ENCODE assay signal across 19 cellular contexts in the genomic region with DNA sequence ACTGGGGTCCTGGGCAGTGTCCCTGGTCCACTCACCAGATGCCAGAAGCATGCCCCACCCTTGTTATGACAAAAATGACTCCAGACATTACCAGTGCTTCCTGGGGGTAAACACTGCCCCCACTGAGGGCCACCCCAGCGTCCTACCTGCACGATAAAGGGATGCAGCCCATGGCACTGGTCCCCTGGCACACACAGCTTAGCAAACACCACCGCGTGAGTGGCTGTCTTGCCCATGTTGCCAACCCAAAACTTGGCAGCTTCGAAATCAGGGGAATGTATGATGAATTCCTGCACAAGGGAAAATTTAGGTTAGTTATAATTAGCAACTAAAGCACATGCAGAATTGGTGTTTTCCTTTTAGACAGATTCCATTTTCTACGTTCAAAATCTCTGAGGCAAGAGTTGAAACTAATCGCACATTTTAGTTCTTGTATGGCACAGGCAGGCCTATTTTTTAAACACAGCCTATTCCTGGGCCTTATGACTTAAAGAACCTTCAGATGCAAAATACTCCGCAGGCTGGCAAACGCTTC. TPM values are rescaled to one million over a fixed set of nuclear protein-coding genes. Genes with fewer than 3 reads are reported as not detected.
DNase-seq lines count a peak whose midpoint lies in the region; ATAC-seq and TF ChIP-seq lines count a peak whose summit lies in the region.
"Had no signal": no experiment of that assay in that cellular context is flagged by ENCODE, and none has a peak within 500 bp of the region (broad histone marks: within the 10 kb centered on the region; RNA-seq: fewer than 3 reads in every experiment).

No MANE protein-coding gene starts in this region.

- 68% methylated on average over 9 of the region's 9 CpGs for WGBS in right cardiac atrium
- no CpG with 5 or more reads among the region's 9 CpGs for WGBS in neuronal stem cell (ENCODE audit: extremely low coverage in 2 of 2, insufficient read length in 2 of 2, insufficient replicate concordance in 1 of 2), 2 donors

- H3K9ac ChIP-seq in neuronal stem cell (ENCODE audit: low read depth, low read length, poor library complexity) = peak overlapping the region; percentile 3
- H3K9ac ChIP-seq: KMS-11, neural progenitor cell had no signal

- no peak overlapping the region for H2BK5ac ChIP-seq in neuronal stem cell (ENCODE audit: low read length)

- ATAC-seq in right cardiac atrium (no peak), HG02610 (IDR thresholded peaks at IDR 0.05; ENCODE audit: unreplicated experiment) (no peak), HG02973 (IDR thresholded peaks at IDR 0.05; ENCODE audit: unreplicated experiment) (no peak)

- peaks cover 7% of the 10 kb centered on the region for H3K79me1 ChIP-seq in neuronal stem cell (ENCODE audit: low read depth, low read length)

- no peaks in the 10 kb centered on the region for H3K27me3 Mint-ChIP-seq in type B pancreatic cell
- H3K27me3 Mint-ChIP-seq: activated CD8-positive, alpha-beta memory T cell treated with anti-CD3 and anti-CD28 coated beads, Interleukin-2, amount 10 ng/mL, durations not matched to agents 7 days and 5 days; progenitor cell of endocrine pancreas had no signal

- no peaks in the 10 kb centered on the region for H3K9me3 Mint-ChIP-seq in type B pancreatic cell
- H3K9me3 Mint-ChIP-seq: activated T-cell treated with anti-CD3 and anti-CD28 coated beads, Interleukin-2, amount 50 U/mL, for 4 hours; T-helper 1 cell treated with Interleukin-12 subunit alpha and Interleukin-12 subunit beta and Interleukin-4 antibody, amounts not matched to agents 30 μg/mL and 1 μg/mL, for 36 hours had no signal

- H2AK5ac ChIP-seq in neuronal stem cell (ENCODE audit: low read depth, low read length) = peak overlapping the region; percentile 74

- no peaks in the 10 kb centered on the region for H3K9me3 ChIP-seq in left ventricle myocardium inferior (replicated peaks)
- H3K9me3 ChIP-seq in right cardiac atrium (ENCODE audit: control insufficient read depth, low read length) = no peaks in the 10 kb centered on the region
- peaks cover 4 to 5% of the 10 kb centered on the region in 2 donors for H3K9me3 ChIP-seq in neuronal stem cell (replicated peaks in 1 of 2; ENCODE audit: control insufficient read depth in 2 of 2, insufficient read depth in 1 of 2, low read depth in 1 of 2, low read length in 2 of 2)

- peak overlapping the region; percentile 80 for H3K23ac ChIP-seq in neuronal stem cell (ENCODE audit: low read depth, low read length, poor library complexity)

- H4K8ac ChIP-seq in neuronal stem cell (ENCODE audit: low read depth, low read length) = no peak overlapping the region

- peak overlapping the region; percentile 5 for H3K18ac ChIP-seq in neuronal stem cell (ENCODE audit: low read length)

- H2BK15ac ChIP-seq in neuronal stem cell (ENCODE audit: low read length) = no peak overlapping the region

- no peak overlapping the region for H2BK12ac ChIP-seq in neuronal stem cell (ENCODE audit: low read length)

- H3K4me2 ChIP-seq in neuronal stem cell (ENCODE audit: insufficient read depth, low read length, poor library complexity, severe bottlenecking) = no peak overlapping the region
- H3K4me2 ChIP-seq: KMS-11, neural progenitor cell had no signal

- H3K27ac ChIP-seq in left ventricle myocardium inferior (replicated peaks) (peak overlapping the region; percentile 54), right cardiac atrium (ENCODE audit: low read length) (no peak overlapping the region), dorsolateral prefrontal cortex (peak overlapping the region in 40 of 59 donors; percentile 13 to 77 (median 62)), neuronal stem cell (replicated peaks; ENCODE audit: low read length) (no peak overlapping the region)
- H3K27ac ChIP-seq: 22Rv1, HL-60, KMS-11, neural progenitor cell, SK-N-MC had no signal

- peaks cover 16% of the 10 kb centered on the region for H3K4me1 Mint-ChIP-seq in type B pancreatic cell (ENCODE audit: unreplicated experiment)

- no peak overlapping the region for H4K91ac ChIP-seq in neuronal stem cell (ENCODE audit: low read depth, low read length, poor library complexity)

- intact Hi-C loops in left ventricle myocardium inferior (cut with micrococcal nuclease) (no loop called here), right cardiac atrium (cut with DNase I) (loop anchor here in 2 of 4 donors (10.0 kb wide), 1 partner anchor 235 kb away; no protein-coding TSS in a partner anchor), dorsolateral prefrontal cortex (cut with DNase I) (no loop called here)

- no peak overlapping the region for H2AFZ ChIP-seq in neuronal stem cell (ENCODE audit: low read length)
- H2AFZ ChIP-seq: neural progenitor cell had no signal

- H3K4me3 Mint-ChIP-seq in type B pancreatic cell = no peak overlapping the region
- H3K4me3 Mint-ChIP-seq: activated CD8-positive, alpha-beta memory T cell treated with anti-CD3 and anti-CD28 coated beads, Interleukin-2, amount 10 ng/mL, durations not matched to agents 7 days and 5 days; activated T-cell treated with anti-CD3 and anti-CD28 coated beads, Interleukin-2, amount 50 U/mL, for 4 hours; neural progenitor cell; T-helper 1 cell treated with Interleukin-12 subunit alpha and Interleukin-12 subunit beta and Interleukin-4 antibody, amounts not matched to agents 30 μg/mL and 1 μg/mL, for 36 hours had no signal

- H3K4ac ChIP-seq in neuronal stem cell (ENCODE audit: low read length) = no peak overlapping the region

- H3K36me3 ChIP-seq in left ventricle myocardium inferior = peaks cover 69% of the 10 kb centered on the region
- peaks cover 17 to 38% of the 10 kb centered on the region in 2 donors for H3K36me3 ChIP-seq in neuronal stem cell (replicated peaks in 1 of 2; ENCODE audit: control insufficient read depth in 2 of 2, insufficient read depth in 2 of 2, low read length in 2 of 2)
- H3K36me3 ChIP-seq: neural progenitor cell had no signal

- no peaks in the 10 kb centered on the region for H3K27me3 ChIP-seq in left ventricle myocardium inferior (ENCODE audit: low read depth)
- H3K27me3 ChIP-seq in right cardiac atrium (ENCODE audit: control insufficient read depth, insufficient read depth) = no peaks in the 10 kb centered on the region
- no peaks in the 10 kb centered on the region for H3K27me3 ChIP-seq in dorsolateral prefrontal cortex
- no peaks in the 10 kb centered on the region for H3K27me3 ChIP-seq in neuronal stem cell (ENCODE audit: control insufficient read depth in 3 of 3, insufficient read depth in 3 of 3, low read depth in 1 of 3, low read length in 3 of 3)
- H3K27me3 ChIP-seq: neural progenitor cell had no signal

- DNase-seq in left ventricle myocardium inferior = no peak
- no peak for DNase-seq in right cardiac atrium
- DNase-seq in dorsolateral prefrontal cortex = peak in 4 of 10 donors; percentile 26 to 70 (median 62)
- no peak for DNase-seq in neuronal stem cell (ENCODE audit: low spot score)
- no peak for DNase-seq in type B pancreatic cell (ENCODE audit: extremely low spot score, unreplicated experiment)
- DNase-seq in hepatic stellate cell (ENCODE audit: low spot score) = no peak
- DNase-seq: MM.1S; NK-92 treated with Interleukin-12 subunit alpha and Interleukin-12 subunit beta, amount 100 ng/mL, for 24 hours had no signal

- H3K4me3 ChIP-seq in left ventricle myocardium inferior (no peak overlapping the region), right cardiac atrium (ENCODE audit: low read length) (no peak overlapping the region), dorsolateral prefrontal cortex (no peak overlapping the region), neuronal stem cell (ENCODE audit: low read length in 2 of 2) (no peak overlapping the region)
- H3K4me3 ChIP-seq: neural progenitor cell, SK-N-MC had no signal

- peak overlapping the region; percentile 7 for H3K27ac Mint-ChIP-seq in type B pancreatic cell
- H3K27ac Mint-ChIP-seq: activated CD8-positive, alpha-beta memory T cell treated with anti-CD3 and anti-CD28 coated beads, Interleukin-2, amount 10 ng/mL, durations not matched to agents 7 days and 5 days; progenitor cell of endocrine pancreas had no signal

- peak overlapping the region; percentile 94 for H2BK120ac ChIP-seq in neuronal stem cell (ENCODE audit: low read depth, low read length)

- peak overlapping the region; percentile 75 for H3K14ac ChIP-seq in neuronal stem cell (ENCODE audit: low read length)

- TF ChIP-seq CTCF in left ventricle myocardium inferior (IDR thresholded peaks at IDR 0.05; ENCODE audit: borderline replicate concordance) (no peak), dorsolateral prefrontal cortex (IDR thresholded peaks at IDR 0.05 in 54 of 56, conservative IDR thresholded peaks at IDR 0.05 in 2 of 56; ENCODE audit: low read depth in 1 of 56, partially characterized antibody in 56 of 56) (no peak), type B pancreatic cell (conservative IDR thresholded peaks at IDR 0.05) (no peak)

- peaks cover 31% of the 10 kb centered on the region for H3K36me3 Mint-ChIP-seq in type B pancreatic cell

- H3K4me1 ChIP-seq in left ventricle myocardium inferior (peaks cover 47% of the 10 kb centered on the region), right cardiac atrium (ENCODE audit: control insufficient read depth, insufficient read depth, low read length) (no peaks in the 10 kb centered on the region), neuronal stem cell (ENCODE audit: control insufficient read depth in 2 of 2, insufficient read depth in 1 of 2, low read depth in 1 of 2, low read length in 2 of 2) (peaks cover 0 to 2% of the 10 kb centered on the region in 2 donors)
- H3K4me1 ChIP-seq: neural progenitor cell had no signal

RNA-seq across cellular contexts. Expression of a gene that starts 30.4 kb away (rescaled TPM):
- total RNA-seq in left ventricle myocardium inferior (22.0 TPM), right cardiac atrium (10 to 100 TPM; 52.9 to 94.8 (median 55.1) TPM), dorsolateral prefrontal cortex (10 to 100 TPM; 22.8 to 47.3 (median 34.4) TPM), type B pancreatic cell (ENCODE audit: low replicate concordance) (34.0 and 43.8 TPM in 2 replicates)
- 25.7 TPM for polyA plus RNA-seq in right cardiac atrium
- 7.3 TPM for polyA plus RNA-seq in neuronal stem cell (2013, experiment 1 of 2)
- 8.3 TPM for polyA plus RNA-seq in neuronal stem cell (2013, experiment 2 of 2)

RNA-seq across cellular contexts. Expression of a gene that starts 30.4 kb away (rescaled TPM):
- total RNA-seq in left ventricle myocardium inferior = 9.2 TPM
- total RNA-seq in right cardiac atrium = 10 to 100 TPM; 10.2 to 12.9 (median 12.5) TPM
- 7.6 TPM for polyA plus RNA-seq in right cardiac atrium
- 10 to 100 TPM; 24.4 to 65.0 (median 40.3) TPM for total RNA-seq in dorsolateral prefrontal cortex
- 5.4 TPM for polyA plus RNA-seq in neuronal stem cell (2013, experiment 1 of 2)
- 4.4 TPM for polyA plus RNA-seq in neuronal stem cell (2013, experiment 2 of 2)
- 32.3 and 33.5 TPM in 2 replicates for total RNA-seq in type B pancreatic cell (ENCODE audit: low replicate concordance)

Comparison
In these comparisons a context has a peak if more than half of its experiments do, and no peak if none do; other contexts are left out.
1. H3K27ac ChIP-seq: peak in left ventricle myocardium inferior (single experiment) and dorsolateral prefrontal cortex (40 of 59); none in right cardiac atrium (single experiment) and neuronal stem cell (single experiment).